Comparison of ENCODE assay signal across 33 cellular contexts in genomic region chr11:1733716-1734351, GRCh38. TPM values are rescaled to one million over a fixed set of nuclear protein-coding genes. Genes with fewer than 3 reads are reported as not detected.
A peak's percentile ranks its signal among the peaks of the same experiment; 100 is the strongest.
DNase-seq lines count a peak whose midpoint lies in the region; ATAC-seq and TF ChIP-seq lines count a peak whose summit lies in the region.
"Had no signal": no experiment of that assay in that cellular context is flagged by ENCODE, and none has a peak within 500 bp of the region (broad histone marks: within the 10 kb centered on the region; RNA-seq: fewer than 3 reads in every experiment).

No MANE protein-coding gene starts in this region.

- H3K27ac Mint-ChIP-seq in T-helper 17 cell: peak overlapping the region; percentile 69
- H3K27ac Mint-ChIP-seq in stimulated activated effector memory CD8-positive, alpha-beta T cell treated with anti-CD3 and anti-CD28 coated beads, Interleukin-12 subunit alpha, Interleukin-12 subunit beta, amount 100 ng/mL, for 72 hours: peak overlapping the region; percentile 77
- H3K27ac Mint-ChIP-seq in osteocyte (ENCODE audit: unreplicated experiment): no peak overlapping the region
- H3K27ac Mint-ChIP-seq: activated CD4-positive, alpha-beta memory T cell treated with anti-CD3 and anti-CD28 coated beads for 36 hours; stimulated activated naive B cell treated with anti-CD40 and anti-IgM and Interleukin-4, amounts not matched to agents 10 μg/mL and 1 μg/mL and 100 μg/mL, for 72 hours; T-helper 2 cell treated with Interferon-gamma antibody and Interleukin-4, amounts not matched to agents 5 μg/mL and 100 μg/mL, for 36 hours had no signal

- peak; percentile 56 for DNase-seq in activated effector memory CD4-positive, alpha-beta T cell treated with anti-CD3 and anti-CD28 coated beads, Interleukin-2, amount 50 U/mL, for 16 hours
- no peak for DNase-seq in activated effector memory CD4-positive, alpha-beta T cell treated with Interleukin-2 at 50 U/mL for 16 hours
- DNase-seq in T-helper 17 cell (no peak), mesenteric fat pad (ENCODE audit: low spot score) (peak; percentile 84), NCI-H526 (lab: John Stamatoyannopoulos, UW) (no peak), RPMI8226 (no peak), osteocyte (ENCODE audit: extremely low spot score, unreplicated experiment) (no peak)
- DNase-seq in stimulated activated effector memory CD8-positive, alpha-beta T cell treated with anti-CD3 and anti-CD28 coated beads, Interleukin-12 subunit alpha, Interleukin-12 subunit beta, amount 100 ng/mL, for 72 hours (ENCODE audit: low spot score in 2 of 2): no peak
- DNase-seq: 8988T; activated CD4-positive, alpha-beta memory T cell treated with anti-CD3 and anti-CD28 coated beads for 36 hours; activated CD4-positive, alpha-beta T cell treated with anti-CD3 and anti-CD28 coated beads for 1 hour; activated naive CD4-positive, alpha-beta T cell treated with anti-CD3 and anti-CD28 coated beads, Interleukin-2, amount 50 U/mL, for 16 hours; Calu3; CD4-positive, CD25-positive, alpha-beta regulatory T cell; colonic mucosa; DMS79; effector CD4-positive, alpha-beta T cell; GF-D8; NCI-H1105 treated with DMSO at 0.1 percent for 48 hours; NCI-H187 treated with DMSO at 0.1 percent for 48 hours; NCI-H526 treated with DMSO at 0.1 percent for 48 hours; nucleus accumbens; SIG-M5; stimulated activated naive B cell treated with anti-CD40 and anti-IgM and Interleukin-4, amounts not matched to agents 10 μg/mL and 1 μg/mL and 100 μg/mL, for 72 hours; substantia nigra; trophoblast cell had no signal

- no peak for ATAC-seq in T-helper 17 cell
- ATAC-seq in stimulated activated effector memory CD8-positive, alpha-beta T cell treated with anti-CD3 and anti-CD28 coated beads, Interleukin-12 subunit alpha, Interleukin-12 subunit beta, amount 100 ng/mL, for 72 hours: no peak
- ATAC-seq: stimulated activated naive B cell treated with anti-CD40 and anti-IgM and Interleukin-4, amounts not matched to agents 10 μg/mL and 1 μg/mL and 100 μg/mL, for 72 hours had no signal

- H3K36me3 Mint-ChIP-seq in T-helper 17 cell (ENCODE audit: low read depth): peaks cover 8% of the 10 kb centered on the region
- peaks cover 6% of the 10 kb centered on the region for H3K36me3 Mint-ChIP-seq in stimulated activated effector memory CD8-positive, alpha-beta T cell treated with anti-CD3 and anti-CD28 coated beads, Interleukin-12 subunit alpha, Interleukin-12 subunit beta, amount 100 ng/mL, for 72 hours
- H3K36me3 Mint-ChIP-seq in osteocyte (ENCODE audit: unreplicated experiment): no peaks in the 10 kb centered on the region
- H3K36me3 Mint-ChIP-seq: activated CD4-positive, alpha-beta memory T cell treated with anti-CD3 and anti-CD28 coated beads for 36 hours; IgD-negative memory B cell had no signal

- no peak overlapping the region for H3K4me3 Mint-ChIP-seq in T-helper 17 cell
- H3K4me3 Mint-ChIP-seq in stimulated activated effector memory CD8-positive, alpha-beta T cell treated with anti-CD3 and anti-CD28 coated beads, Interleukin-12 subunit alpha, Interleukin-12 subunit beta, amount 100 ng/mL, for 72 hours: no peak overlapping the region
- H3K4me3 Mint-ChIP-seq in osteocyte (ENCODE audit: unreplicated experiment): no peak overlapping the region
- H3K4me3 Mint-ChIP-seq: activated CD4-positive, alpha-beta memory T cell treated with anti-CD3 and anti-CD28 coated beads for 36 hours; CD4-positive, CD25-positive, alpha-beta regulatory T cell; IgD-negative memory B cell; stimulated activated naive B cell treated with anti-CD40 and anti-IgM and Interleukin-4, amounts not matched to agents 10 μg/mL and 1 μg/mL and 100 μg/mL, for 72 hours; T-helper 2 cell treated with Interferon-gamma antibody and Interleukin-4, amounts not matched to agents 5 μg/mL and 100 μg/mL, for 36 hours had no signal

- peaks cover 9% of the 10 kb centered on the region for H3K4me1 Mint-ChIP-seq in T-helper 17 cell
- H3K4me1 Mint-ChIP-seq in stimulated activated effector memory CD8-positive, alpha-beta T cell treated with anti-CD3 and anti-CD28 coated beads, Interleukin-12 subunit alpha, Interleukin-12 subunit beta, amount 100 ng/mL, for 72 hours: peaks cover 47% of the 10 kb centered on the region
- H3K4me1 Mint-ChIP-seq in osteocyte (ENCODE audit: unreplicated experiment): peaks cover 2% of the 10 kb centered on the region

- H3K27me3 Mint-ChIP-seq in T-helper 17 cell: peaks cover 46% of the 10 kb centered on the region
- peaks cover 54% of the 10 kb centered on the region for H3K27me3 Mint-ChIP-seq in osteocyte (ENCODE audit: unreplicated experiment)

- TF ChIP-seq CTCF in osteocyte (IDR thresholded peaks at IDR 0.05): no peak

- peaks cover 2% of the 10 kb centered on the region for H3K9me3 ChIP-seq in T-helper 17 cell (ENCODE audit: control insufficient read depth, low read length, poor library complexity, severe bottlenecking)
- H3K9me3 ChIP-seq: colonic mucosa had no signal

- H3K9me3 Mint-ChIP-seq in stimulated activated effector memory CD8-positive, alpha-beta T cell treated with anti-CD3 and anti-CD28 coated beads, Interleukin-12 subunit alpha, Interleukin-12 subunit beta, amount 100 ng/mL, for 72 hours: peaks cover 19% of the 10 kb centered on the region
- peaks cover 14% of the 10 kb centered on the region for H3K9me3 Mint-ChIP-seq in osteocyte (ENCODE audit: unreplicated experiment)

RNA-seq across cellular contexts. Expression of gene IFITM10, which starts 16.6 kb away (rescaled TPM):
- total RNA-seq in T-helper 17 cell (under 1 TPM; 0.78 to 0.90 TPM), mesenteric fat pad (1.5 TPM), osteocyte (13.5 and 24.0 TPM in 2 replicates)
- total RNA-seq: glomerular endothelial cell, skeletal muscle tissue had no signal

RNA-seq across cellular contexts. Expression of gene CTSD, which starts 29.9 kb away (rescaled TPM):
- total RNA-seq in T-helper 17 cell (10 to 100 TPM; 79.6 to 83.2 TPM), mesenteric fat pad (940 TPM), osteocyte (2,062 and 2,147 TPM in 2 replicates)

RNA-seq across cellular contexts. Expression of gene KRTAP5-6, which starts 36.8 kb away (rescaled TPM):
- total RNA-seq in T-helper 17 cell (not detected), mesenteric fat pad (not detected), osteocyte (not detected in 2 replicates)
- total RNA-seq: activated CD4-positive, alpha-beta memory T cell treated with anti-CD3 and anti-CD28 coated beads for 36 hours; ascending aorta; Calu3; cardiac muscle cell; CD4-positive, CD25-positive, alpha-beta regulatory T cell; colonic mucosa; glomerular endothelial cell; myocyte; skeletal muscle tissue had no signal

Comparison
In these comparisons a context has a peak if more than half of its experiments do, and no peak if none do; other contexts are left out.
1. DNase-seq: peak in activated effector memory CD4-positive, alpha-beta T cell treated with anti-CD3 and anti-CD28 coated beads, Interleukin-2, amount 50 U/mL, for 16 hours (single experiment) and mesenteric fat pad (single experiment); none in activated effector memory CD4-positive, alpha-beta T cell treated with Interleukin-2 at 50 U/mL for 16 hours (single experiment), T-helper 17 cell (0 of 3), stimulated activated effector memory CD8-positive, alpha-beta T cell treated with anti-CD3 and anti-CD28 coated beads, Interleukin-12 subunit alpha, Interleukin-12 subunit beta, amount 100 ng/mL, for 72 hours (0 of 2), NCI-H526 (0 of 2), RPMI8226 (single experiment) and osteocyte (single experiment).
2. RNA of gene CTSD, which starts 29.9 kb away (total RNA-seq): 2,062 to 2,147 TPM in osteocyte and 940 TPM in mesenteric fat pad (single experiment); 79.6 to 83.2 TPM in T-helper 17 cell; every median in the first group is over 10 times any median in the second.